8 cellular contexts compared by ENCODE assay signal in the genomic region with DNA sequence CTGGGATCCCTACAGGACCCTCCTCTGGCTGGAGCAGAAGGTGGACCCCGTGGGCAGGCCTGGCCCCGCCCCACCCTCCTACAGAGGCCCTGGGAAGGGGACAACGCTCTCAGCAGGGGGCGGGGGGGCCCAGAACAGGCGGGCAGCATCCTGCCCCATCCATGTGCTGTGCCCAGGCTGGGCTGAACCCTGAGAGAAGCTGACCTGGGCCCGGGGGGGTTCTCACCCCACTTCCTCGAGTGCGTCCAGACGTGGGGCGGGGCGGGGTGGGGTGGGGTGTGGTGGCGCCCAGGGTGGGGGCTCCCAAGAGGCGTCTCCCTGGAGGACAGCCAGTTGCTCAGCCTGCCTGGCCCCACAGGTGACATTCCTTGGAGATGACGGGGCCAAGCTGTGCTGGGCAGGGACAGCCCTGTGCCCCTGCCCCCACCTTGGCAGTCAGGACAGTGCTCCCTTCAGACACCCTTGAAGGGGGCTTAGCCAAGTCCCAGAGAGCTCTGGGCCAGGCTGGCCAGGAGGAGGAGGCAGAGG. TPM values are rescaled to one million over a fixed set of nuclear protein-coding genes. Genes with fewer than 3 reads are reported as not detected.
DNase-seq lines count a peak whose midpoint lies in the region; ATAC-seq and TF ChIP-seq lines count a peak whose summit lies in the region.

No MANE protein-coding gene starts in this region.

- H3K27me3 Mint-ChIP-seq in T-helper 2 cell treated with Interferon-gamma antibody and Interleukin-4, amounts not matched to agents 5 μg/mL and 100 μg/mL, for 36 hours (ENCODE audit: low read depth) = no peaks in the 10 kb centered on the region

- H3K4me3 Mint-ChIP-seq in T-helper 2 cell treated with Interferon-gamma antibody and Interleukin-4, amounts not matched to agents 5 μg/mL and 100 μg/mL, for 36 hours = peak overlapping the region; percentile 97

- no peak for DNase-seq in T-helper 2 cell treated with Interferon-gamma antibody and Interleukin-4, amounts not matched to agents 5 μg/mL and 100 μg/mL, for 36 hours (ENCODE audit: low spot score)
- DNase-seq in left ventricle myocardium superior (peak; percentile 63), NCI-H2029 treated with DMSO at 0.1 percent for 48 hours (lab: John Stamatoyannopoulos, UW) (no peak)
- no peak for DNase-seq in stimulated activated naive CD8-positive, alpha-beta T cell treated with anti-CD3 and anti-CD28 coated beads, Interleukin-15, Interleukin-2, amounts not matched to agents 100 U/mL and 50 U/mL, for 24 hours

- peak overlapping the region; percentile 40; the same call in 1 of the 2 replicates for H3K27ac ChIP-seq in 22Rv1

- H3K36me3 Mint-ChIP-seq in T-helper 2 cell treated with Interferon-gamma antibody and Interleukin-4, amounts not matched to agents 5 μg/mL and 100 μg/mL, for 36 hours (ENCODE audit: low read depth) = peaks cover 42% of the 10 kb centered on the region

- intact Hi-C loops in left ventricle myocardium superior (cut with micrococcal nuclease) = no loop called here

- peak overlapping the region; percentile 97 for H3K27ac Mint-ChIP-seq in T-helper 2 cell treated with Interferon-gamma antibody and Interleukin-4, amounts not matched to agents 5 μg/mL and 100 μg/mL, for 36 hours

- H3K9me3 Mint-ChIP-seq in T-helper 2 cell treated with Interferon-gamma antibody and Interleukin-4, amounts not matched to agents 5 μg/mL and 100 μg/mL, for 36 hours = no peaks in the 10 kb centered on the region

- H3K4me1 Mint-ChIP-seq in T-helper 2 cell treated with Interferon-gamma antibody and Interleukin-4, amounts not matched to agents 5 μg/mL and 100 μg/mL, for 36 hours (ENCODE audit: low read depth) = peaks cover 16% of the 10 kb centered on the region

- no peak for TF ChIP-seq CTCF in 22Rv1 (IDR thresholded peaks at IDR 0.05)

- ATAC-seq in GM21390 (IDR thresholded peaks at IDR 0.05; ENCODE audit: unreplicated experiment) = peak; percentile 18
- peak; percentile 70 for ATAC-seq in left ventricle myocardium superior
- ATAC-seq in stimulated activated naive CD8-positive, alpha-beta T cell treated with anti-CD3 and anti-CD28 coated beads, Interleukin-15, Interleukin-2, amounts not matched to agents 100 U/mL and 50 U/mL, for 24 hours = peak; percentile 22
- no peak for ATAC-seq in GM18867 (IDR thresholded peaks at IDR 0.05; ENCODE audit: unreplicated experiment)
- ATAC-seq in HG03469 (IDR thresholded peaks at IDR 0.05; ENCODE audit: unreplicated experiment) = no peak

RNA-seq across cellular contexts. Expression of a gene that starts 0.4 kb away (rescaled TPM):
- 8.6 TPM for total RNA-seq in left ventricle myocardium superior

RNA-seq across cellular contexts. Expression of a gene that starts 10.5 kb away (rescaled TPM):
- total RNA-seq in left ventricle myocardium superior = 152 TPM

RNA-seq across cellular contexts. Expression of a gene that starts 33.8 kb away (rescaled TPM):
- 24.4 TPM for total RNA-seq in left ventricle myocardium superior

RNA-seq across cellular contexts. Expression of a gene that starts 52.2 kb away (rescaled TPM):
- 11.4 TPM for total RNA-seq in left ventricle myocardium superior

RNA-seq across cellular contexts. Expression of a gene that starts 60.0 kb away (rescaled TPM):
- total RNA-seq in left ventricle myocardium superior = 14.8 TPM

Comparison
In these comparisons a context has a peak if more than half of its experiments do, and no peak if none do; other contexts are left out.
1. ATAC-seq: peak in GM21390 (single experiment), left ventricle myocardium superior (single experiment) and stimulated activated naive CD8-positive, alpha-beta T cell treated with anti-CD3 and anti-CD28 coated beads, Interleukin-15, Interleukin-2, amounts not matched to agents 100 U/mL and 50 U/mL, for 24 hours (single experiment); none in GM18867 (single experiment) and HG03469 (single experiment).